19 cellular contexts compared by ENCODE assay signal in the genomic region with DNA sequence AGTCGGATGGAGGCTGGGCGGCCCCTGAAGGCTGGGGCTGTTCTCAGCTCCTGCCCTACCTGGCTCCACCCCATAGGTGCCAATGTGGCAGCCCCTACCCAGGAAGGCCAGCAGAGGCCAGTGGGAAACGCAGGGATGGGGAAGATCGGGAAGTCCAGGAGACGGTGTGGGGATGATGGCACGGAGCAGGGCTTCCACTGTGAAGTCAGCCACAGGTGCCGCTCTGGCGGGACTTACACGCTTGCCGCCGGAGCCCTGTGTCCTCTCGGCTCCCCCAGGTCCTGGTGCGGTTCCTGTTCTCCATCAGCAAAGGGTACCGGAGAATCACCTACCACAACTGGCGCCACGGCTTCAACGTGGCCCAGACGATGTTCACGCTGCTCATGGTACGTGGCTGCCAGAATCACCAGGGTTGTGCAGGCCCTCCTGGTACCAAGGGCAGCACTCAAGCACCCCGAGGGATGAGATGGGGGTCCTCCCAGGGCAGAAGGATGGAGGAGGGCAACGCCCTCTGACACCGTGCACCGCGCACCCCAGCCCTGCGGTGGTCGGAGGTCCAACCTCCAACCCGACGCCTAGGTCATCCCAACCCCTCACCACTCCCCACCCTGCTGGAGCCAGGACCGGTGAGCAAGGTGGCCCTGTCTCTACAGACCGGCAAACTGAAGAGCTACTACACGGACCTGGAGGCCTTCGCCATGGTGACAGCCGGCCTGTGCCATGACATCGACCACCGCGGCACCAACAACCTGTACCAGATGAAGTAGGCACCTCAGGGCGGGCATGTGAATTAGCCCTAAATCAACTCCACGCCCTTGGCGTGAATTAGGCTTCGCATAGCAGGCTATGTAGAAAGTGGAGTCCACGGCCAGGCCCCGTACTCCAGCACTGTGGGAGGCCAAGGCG. TPM values are rescaled to one million over a fixed set of nuclear protein-coding genes. Genes with fewer than 3 reads are reported as not detected.
DNase-seq lines count a peak whose midpoint lies in the region; ATAC-seq, FAIRE-seq and TF ChIP-seq lines count a peak whose summit lies in the region.
"Had no signal": no experiment of that assay in that cellular context is flagged by ENCODE, and none has a peak within 500 bp of the region (broad histone marks: within the 10 kb centered on the region; RNA-seq: fewer than 3 reads in every experiment).

No MANE protein-coding gene starts in this region.

- no peaks in the 10 kb centered on the region for H3K9me2 ChIP-seq in hepatocyte (replicated peaks; ENCODE audit: insufficient read depth)

- TF ChIP-seq CTCF in GM12878 (IDR thresholded peaks at IDR 0.05 in 2 of 3, conservative IDR thresholded peaks at IDR 0.05 in 1 of 3; ENCODE audit: control insufficient read depth in 2 of 3, extremely low read depth in 1 of 3, insufficient read depth in 1 of 3, low read depth in 3 of 3, low read length in 3 of 3): no peak
- TF ChIP-seq CTCF in nephron progenitor cell (IDR thresholded peaks at IDR 0.05): no peak
- TF ChIP-seq CTCF in hepatocyte (IDR thresholded peaks at IDR 0.05; ENCODE audit: poor library complexity): no peak

- ATAC-seq in GM12878: no peak
- ATAC-seq: A549, HCT116 had no signal

- peak overlapping the region; percentile 84 for H3K4me3 Mint-ChIP-seq in activated CD4-positive, alpha-beta T cell treated with anti-CD3 and anti-CD28 coated beads, Interleukin-2, amount 10 ng/mL, durations not matched to agents 24 days and 14 days
- peak overlapping the region; percentile 71 for H3K4me3 Mint-ChIP-seq in nephron progenitor cell

- RAD21 ChIA-PET in GM12878 (lab: Charles Lee; ENCODE audit: unreplicated experiment): no interaction called here

- SMC1A ChIA-PET in GM12878 (lab: Charles Lee; ENCODE audit: uncharacterized antibody, unreplicated experiment): no interaction called here

- DNase-seq in activated CD4-positive, alpha-beta T cell treated with anti-CD3 and anti-CD28 coated beads, Interleukin-2, amount 10 ng/mL, durations not matched to agents 24 days and 14 days: no peak
- no peak for DNase-seq in activated CD4-positive, alpha-beta T cell treated with anti-CD3 and anti-CD28 coated beads, Interleukin-2, amount 50 U/mL, for 1 hour
- peak; percentile 63 for DNase-seq in H7
- DNase-seq in GM12878 (ENCODE audit: low read depth, low spot score): no peak
- DNase-seq in nephron progenitor cell: no peak
- no peak for DNase-seq in mesenteric fat pad (ENCODE audit: low spot score)
- no peak for DNase-seq in nucleus accumbens (lab: John Stamatoyannopoulos, UW)
- no peak for DNase-seq in hepatocyte (ENCODE audit: low spot score)
- DNase-seq: Calu3, NCI-H1417 treated with DMSO at 0.1 percent for 48 hours, NCI-H510A treated with DMSO at 0.1 percent for 48 hours had no signal

- H4K20me1 ChIP-seq in GM12878 (ENCODE audit: control insufficient read depth, insufficient read depth) (no peaks in the 10 kb centered on the region), hepatocyte (ENCODE audit: insufficient read depth, poor library complexity, severe bottlenecking) (no peaks in the 10 kb centered on the region)

- FAIRE-seq in GM12878 (lab: Jason Lieb, UNC): no peak
- FAIRE-seq: A549, endometrium, keratinocyte had no signal

- H3K79me2 ChIP-seq in GM12878 (ENCODE audit: control insufficient read depth, insufficient read depth, low read length) (peaks cover 3% of the 10 kb centered on the region), hepatocyte (peaks cover 2% of the 10 kb centered on the region)

- H3K4me1 ChIP-seq in GM12878 (ENCODE audit: control insufficient read depth, insufficient read depth, low read length) (no peaks in the 10 kb centered on the region), hepatocyte (ENCODE audit: insufficient read depth) (peaks cover 12% of the 10 kb centered on the region)
- H3K4me1 ChIP-seq: A549 had no signal

- H3K27ac ChIP-seq in GM12878 (ENCODE audit: control insufficient read depth, insufficient read depth) (no peak overlapping the region), hepatocyte (no peak overlapping the region)
- H3K27ac ChIP-seq: A549, KMS-11, RWPE1, thoracic aorta had no signal

- in situ Hi-C loops in GM12878 (cut with MboI): no loop called here

- no peak overlapping the region for H3K9ac ChIP-seq in GM12878 (ENCODE audit: control insufficient read depth, insufficient read depth, low read length)
- H3K9ac ChIP-seq: KMS-11 had no signal

- peaks cover 6% of the 10 kb centered on the region for H3K4me1 Mint-ChIP-seq in activated CD4-positive, alpha-beta T cell treated with anti-CD3 and anti-CD28 coated beads, Interleukin-2, amount 10 ng/mL, durations not matched to agents 24 days and 14 days
- peaks cover 11% of the 10 kb centered on the region for H3K4me1 Mint-ChIP-seq in nephron progenitor cell

- H2AFZ ChIP-seq in GM12878 (ENCODE audit: control insufficient read depth, low read depth, low read length) (no peak overlapping the region), hepatocyte (no peak overlapping the region)

- POLR2A ChIA-PET in GM12878 (lab: Charles Lee): no interaction called here

- TSS peak; percentile 70 for BruUV-seq in GM12878 (replicated peaks; lab: Mats Ljungman, UMichigan)

- H3K9me3 ChIP-seq in GM12878 (replicated peaks; ENCODE audit: control insufficient read depth, insufficient read depth, low read length) (no peaks in the 10 kb centered on the region; the same call in 2 of the 3 replicates), hepatocyte (ENCODE audit: low read depth) (no peaks in the 10 kb centered on the region)
- H3K9me3 ChIP-seq: A549, thoracic aorta had no signal

- WGBS in GM12878 (ENCODE audit: insufficient coverage, insufficient replicate concordance, low lambda C conversion rate, missing lambda C conversion rate): 85% methylated on average over 38 of the region's 44 CpGs
- 98% methylated on average over 41 of the region's 44 CpGs for WGBS in hepatocyte (ENCODE audit: low lambda C conversion rate, missing lambda C conversion rate)

- H3K9me3 Mint-ChIP-seq in activated CD4-positive, alpha-beta T cell treated with anti-CD3 and anti-CD28 coated beads, Interleukin-2, amount 10 ng/mL, durations not matched to agents 24 days and 14 days: peaks cover 4% of the 10 kb centered on the region
- H3K9me3 Mint-ChIP-seq in nephron progenitor cell: no peaks in the 10 kb centered on the region

- H3K27ac Mint-ChIP-seq in activated CD4-positive, alpha-beta T cell treated with anti-CD3 and anti-CD28 coated beads, Interleukin-2, amount 10 ng/mL, durations not matched to agents 24 days and 14 days: peak overlapping the region; percentile 62
- no peak overlapping the region for H3K27ac Mint-ChIP-seq in nephron progenitor cell

- intact Hi-C loops in activated CD4-positive, alpha-beta T cell treated with anti-CD3 and anti-CD28 coated beads, Interleukin-2, amount 10 ng/mL, durations not matched to agents 24 days and 14 days (cut with micrococcal nuclease): loop anchor here (5.0 kb wide), 1 partner anchor 60 kb away; no protein-coding TSS in a partner anchor
- intact Hi-C loops in GM12878 (cut with micrococcal nuclease; ENCODE audit: unreplicated experiment): no loop called here

- H3K36me3 ChIP-seq in H7 (replicated peaks; ENCODE audit: control insufficient read depth, insufficient read depth, low read length): no peaks in the 10 kb centered on the region
- no peaks in the 10 kb centered on the region for H3K36me3 ChIP-seq in GM12878 (ENCODE audit: control insufficient read depth in 2 of 2, insufficient read depth in 2 of 2, low read length in 1 of 2)
- H3K36me3 ChIP-seq in hepatocyte (replicated peaks; ENCODE audit: insufficient read depth, low read depth): no peaks in the 10 kb centered on the region
- H3K36me3 ChIP-seq: thoracic aorta had no signal

- no peak for TF ChIP-seq RAD21 in GM12878 (IDR thresholded peaks at IDR 0.05; ENCODE audit: insufficient read depth, low read depth, low read length)

- no peak overlapping the region for H3K4me3 ChIP-seq in H7 (ENCODE audit: insufficient read depth, low read depth, low read length)
- H3K4me3 ChIP-seq in GM12878: no peak overlapping the region
- H3K4me3 ChIP-seq in hepatocyte: no peak overlapping the region
- H3K4me3 ChIP-seq: A549 had no signal

- no peak for TF ChIP-seq POLR2A in GM12878 (IDR thresholded peaks at IDR 0.05; ENCODE audit: low read depth, low read length)

- TF ChIP-seq EP300 in GM12878 (IDR thresholded peaks at IDR 0.05; ENCODE audit: borderline replicate concordance in 1 of 2, control insufficient read depth in 1 of 2, low read depth in 2 of 2, low read length in 2 of 2): no peak

- H3K36me3 Mint-ChIP-seq in activated CD4-positive, alpha-beta T cell treated with anti-CD3 and anti-CD28 coated beads, Interleukin-2, amount 10 ng/mL, durations not matched to agents 24 days and 14 days (ENCODE audit: low read depth): peaks cover 7% of the 10 kb centered on the region
- peaks cover 21% of the 10 kb centered on the region for H3K36me3 Mint-ChIP-seq in nephron progenitor cell (ENCODE audit: low read depth)

- no peak overlapping the region for H3K4me2 ChIP-seq in GM12878 (ENCODE audit: control insufficient read depth, insufficient read depth)
- no peak overlapping the region for H3K4me2 ChIP-seq in hepatocyte
- H3K4me2 ChIP-seq: A549, KMS-11 had no signal

- H3K27me3 Mint-ChIP-seq in activated CD4-positive, alpha-beta T cell treated with anti-CD3 and anti-CD28 coated beads, Interleukin-2, amount 10 ng/mL, durations not matched to agents 24 days and 14 days: no peaks in the 10 kb centered on the region
- peaks cover 8% of the 10 kb centered on the region for H3K27me3 Mint-ChIP-seq in nephron progenitor cell (ENCODE audit: low read depth, poor library complexity)

- CTCF ChIA-PET in GM12878 (lab: Yijun Ruan, JAX): no interaction called here

- H3K27me3 ChIP-seq in H7 (ENCODE audit: control insufficient read depth, insufficient read depth, low read length) (no peaks in the 10 kb centered on the region), GM12878 (replicated peaks in 1 of 2; ENCODE audit: control insufficient read depth in 2 of 2, insufficient read depth in 2 of 2, low read length in 1 of 2) (no peaks in the 10 kb centered on the region), hepatocyte (no peaks in the 10 kb centered on the region)

RNA-seq across cellular contexts. Expression of a gene that starts 12.0 kb away (rescaled TPM):
- 232 TPM in 2 replicates for total RNA-seq in activated CD4-positive, alpha-beta T cell treated with anti-CD3 and anti-CD28 coated beads, Interleukin-2, amount 10 ng/mL, durations not matched to agents 24 days and 14 days
- 410 and 452 TPM in 2 replicates for total RNA-seq in H7 (2014; rRNA removed; shearing (Covaris generic))
- 11.1 and 11.3 TPM in 2 replicates for total RNA-seq in GM12878 (2013; cell fraction: nucleolus; rRNA removed)
- total RNA-seq in GM12878 (2014; rRNA removed): 406 and 453 TPM in 2 replicates
- total RNA-seq in GM12878 (2014; rRNA removed; fragmentation: Illumina TruSeq; extraction: Trizol): 565 and 627 TPM in 2 replicates
- 279 and 323 TPM in 2 replicates for total RNA-seq in GM12878 (2021)
- polyA plus RNA-seq in GM12878 (2011; ENCODE audit: low read depth): 98.1 TPM
- 350 and 373 TPM in 2 replicates for polyA plus RNA-seq in GM12878 (2011; rRNA removed)
- polyA plus RNA-seq in GM12878 (2011; cell fraction: cytosol; rRNA removed): 609 and 754 TPM in 2 replicates
- polyA plus RNA-seq in GM12878 (2011; cell fraction: nucleus; rRNA removed): 195 and 199 TPM in 2 replicates
- 765 and 1,112 TPM in 2 replicates for polyA plus RNA-seq in GM12878 (2012)
- 77.3 and 359 TPM in 2 replicates for polyA plus RNA-seq in GM12878 (2014; fragmentation: Illumina TruSeq; extraction: Trizol)
- 1,000 to 10,000 TPM; 1,956 to 2,374 TPM for polyA plus RNA-seq in GM12878 (2014; fragmentation: Nextera tagmentation; extraction: Ambion mirVana)
- 388 and 500 TPM in 2 replicates for polyA plus RNA-seq in GM12878 (2014; rRNA removed)
- polyA plus RNA-seq in GM12878 (2016; fragmentation: Nextera tagmentation; extraction: Ambion mirVana): 1,000 to 10,000 TPM in 1 of 2 experiments, 100 to 1,000 TPM in 1; 997 to 1,034 TPM
- 105 and 133 TPM in 2 replicates for polyA minus RNA-seq in GM12878 (2011; rRNA and poly(A)+ RNA removed)
- 46.8 and 58.4 TPM in 2 replicates for polyA minus RNA-seq in GM12878 (2011; cell fraction: cytosol; rRNA and poly(A)+ RNA removed)
- polyA minus RNA-seq in GM12878 (2011; cell fraction: nucleus; rRNA and poly(A)+ RNA removed): 24.5 and 32.9 TPM in 2 replicates
- 210 TPM for total RNA-seq in mesenteric fat pad
- 83.8 and 143 TPM in 2 replicates for total RNA-seq in hepatocyte
- 641 and 669 TPM in 2 replicates for polyA plus RNA-seq in hepatocyte

RNA-seq across cellular contexts. Expression of a gene that starts 12.2 kb away (rescaled TPM):
- total RNA-seq in activated CD4-positive, alpha-beta T cell treated with anti-CD3 and anti-CD28 coated beads, Interleukin-2, amount 10 ng/mL, durations not matched to agents 24 days and 14 days: 23.4 and 24.7 TPM in 2 replicates
- 12.6 and 18.2 TPM in 2 replicates for total RNA-seq in H7 (2014; rRNA removed; shearing (Covaris generic))
- total RNA-seq in GM12878 (2013; cell fraction: nucleolus; rRNA removed): 31.7 and 32.8 TPM in 2 replicates
- total RNA-seq in GM12878 (2014; rRNA removed): 7.5 and 10.8 TPM in 2 replicates
- total RNA-seq in GM12878 (2014; rRNA removed; fragmentation: Illumina TruSeq; extraction: Trizol): 5.9 and 7.0 TPM in 2 replicates
- 12.0 and 13.8 TPM in 2 replicates for total RNA-seq in GM12878 (2021)
- 15.5 TPM for polyA plus RNA-seq in GM12878 (2011; ENCODE audit: low read depth)
- polyA plus RNA-seq in GM12878 (2011; rRNA removed): 8.2 and 13.6 TPM in 2 replicates
- polyA plus RNA-seq in GM12878 (2011; cell fraction: cytosol; rRNA removed): 11.3 and 13.3 TPM in 2 replicates
- 42.0 and 46.7 TPM in 2 replicates for polyA plus RNA-seq in GM12878 (2011; cell fraction: nucleus; rRNA removed)
- polyA plus RNA-seq in GM12878 (2012): 22.6 and 23.9 TPM in 2 replicates
- 3.3 and 6.1 TPM in 2 replicates for polyA plus RNA-seq in GM12878 (2014; fragmentation: Illumina TruSeq; extraction: Trizol)
- 1 to 10 TPM; 1.2 to 3.9 TPM for polyA plus RNA-seq in GM12878 (2014; fragmentation: Nextera tagmentation; extraction: Ambion mirVana)
- polyA plus RNA-seq in GM12878 (2014; rRNA removed): 8.7 and 11.9 TPM in 2 replicates
- polyA plus RNA-seq in GM12878 (2016; fragmentation: Nextera tagmentation; extraction: Ambion mirVana): 1 to 10 TPM; 6.6 to 7.8 TPM
- 5.0 and 11.4 TPM in 2 replicates for polyA minus RNA-seq in GM12878 (2011; rRNA and poly(A)+ RNA removed)
- 3.4 and 5.7 TPM in 2 replicates for polyA minus RNA-seq in GM12878 (2011; cell fraction: cytosol; rRNA and poly(A)+ RNA removed)
- polyA minus RNA-seq in GM12878 (2011; cell fraction: nucleus; rRNA and poly(A)+ RNA removed): 16.8 and 27.2 TPM in 2 replicates
- 16.5 TPM for total RNA-seq in mesenteric fat pad
- total RNA-seq in hepatocyte: 8.9 and 12.6 TPM in 2 replicates
- 25.1 and 33.7 TPM in 2 replicates for polyA plus RNA-seq in hepatocyte

RNA-seq across cellular contexts. Expression of a gene that starts 26.8 kb away (rescaled TPM):
- total RNA-seq in activated CD4-positive, alpha-beta T cell treated with anti-CD3 and anti-CD28 coated beads, Interleukin-2, amount 10 ng/mL, durations not matched to agents 24 days and 14 days: 0.40 and 0.72 TPM in 2 replicates
- total RNA-seq in H7 (2014; rRNA removed; shearing (Covaris generic)): 2.0 and 4.1 TPM in 2 replicates
- total RNA-seq in GM12878 (2013; cell fraction: nucleolus; rRNA removed): not detected in 2 replicates
- total RNA-seq in GM12878 (2014; rRNA removed) (0.17 and 0.22 TPM in 2 replicates), GM12878 (2014; rRNA removed; fragmentation: Illumina TruSeq; extraction: Trizol) (not detected in 2 replicates), GM12878 (2021) (0.74 and 0.85 TPM in 2 replicates), mesenteric fat pad (19.0 TPM), hepatocyte (8.5 and 12.2 TPM in 2 replicates)
- not detected for polyA plus RNA-seq in GM12878 (2011; ENCODE audit: low read depth)
- polyA plus RNA-seq in GM12878 (2011; rRNA removed) (not detected in 2 replicates), GM12878 (2014; fragmentation: Illumina TruSeq; extraction: Trizol) (0.09 TPM in 1 of 2 replicates, not detected in the other), GM12878 (2014; fragmentation: Nextera tagmentation; extraction: Ambion mirVana) (not detected), GM12878 (2014; rRNA removed) (0.09 and 0.24 TPM in 2 replicates), GM12878 (2016; fragmentation: Nextera tagmentation; extraction: Ambion mirVana) (under 1 TPM; 0.14 to 0.19 TPM), hepatocyte (12.8 and 19.8 TPM in 2 replicates)
- not detected in 2 replicates for polyA plus RNA-seq in GM12878 (2011; cell fraction: cytosol; rRNA removed)
- polyA plus RNA-seq in GM12878 (2011; cell fraction: nucleus; rRNA removed): not detected in 2 replicates
- 0.60 and 0.62 TPM in 2 replicates for polyA plus RNA-seq in GM12878 (2012)
- polyA minus RNA-seq in GM12878 (2011; rRNA and poly(A)+ RNA removed): not detected in 2 replicates
- polyA minus RNA-seq in GM12878 (2011; cell fraction: cytosol; rRNA and poly(A)+ RNA removed): not detected in 2 replicates
- not detected in 2 replicates for polyA minus RNA-seq in GM12878 (2011; cell fraction: nucleus; rRNA and poly(A)+ RNA removed)
- total RNA-seq: myocyte had no signal

RNA-seq across cellular contexts. Expression of a gene that starts 36.7 kb away (rescaled TPM):
- total RNA-seq in activated CD4-positive, alpha-beta T cell treated with anti-CD3 and anti-CD28 coated beads, Interleukin-2, amount 10 ng/mL, durations not matched to agents 24 days and 14 days: 9.0 and 14.5 TPM in 2 replicates
- 12.1 and 12.7 TPM in 2 replicates for total RNA-seq in H7 (2014; rRNA removed; shearing (Covaris generic))
- not detected in 2 replicates for total RNA-seq in GM12878 (2013; cell fraction: nucleolus; rRNA removed)
- total RNA-seq in GM12878 (2014; rRNA removed) (4.5 and 6.4 TPM in 2 replicates), GM12878 (2014; rRNA removed; fragmentation: Illumina TruSeq; extraction: Trizol) (4.8 and 6.1 TPM in 2 replicates), GM12878 (2021) (3.5 and 5.6 TPM in 2 replicates), mesenteric fat pad (2.9 TPM), hepatocyte (17.3 and 29.5 TPM in 2 replicates)
- 3.9 TPM for polyA plus RNA-seq in GM12878 (2011; ENCODE audit: low read depth)
- polyA plus RNA-seq in GM12878 (2011; rRNA removed) (1.8 and 3.6 TPM in 2 replicates), GM12878 (2014; fragmentation: Illumina TruSeq; extraction: Trizol) (1.9 and 4.3 TPM in 2 replicates), GM12878 (2014; fragmentation: Nextera tagmentation; extraction: Ambion mirVana) (1 to 10 TPM; 2.6 to 4.1 TPM), GM12878 (2014; rRNA removed) (3.5 and 4.5 TPM in 2 replicates), GM12878 (2016; fragmentation: Nextera tagmentation; extraction: Ambion mirVana) (1 to 10 TPM; 3.1 to 6.4 TPM), hepatocyte (24.1 and 26.1 TPM in 2 replicates)
- 3.9 TPM in 2 replicates for polyA plus RNA-seq in GM12878 (2011; cell fraction: cytosol; rRNA removed)
- polyA plus RNA-seq in GM12878 (2011; cell fraction: nucleus; rRNA removed): 1.6 and 2.3 TPM in 2 replicates
- 9.1 and 13.2 TPM in 2 replicates for polyA plus RNA-seq in GM12878 (2012)
- polyA minus RNA-seq in GM12878 (2011; rRNA and poly(A)+ RNA removed): 4.1 and 4.5 TPM in 2 replicates
- 3.5 and 4.1 TPM in 2 replicates for polyA minus RNA-seq in GM12878 (2011; cell fraction: cytosol; rRNA and poly(A)+ RNA removed)
- polyA minus RNA-seq in GM12878 (2011; cell fraction: nucleus; rRNA and poly(A)+ RNA removed): 0.24 and 2.0 TPM in 2 replicates
- total RNA-seq: Calu3 had no signal
- polyA plus RNA-seq: A549, keratinocyte had no signal

RNA-seq across cellular contexts. Expression of a gene that starts 43.5 kb away (rescaled TPM):
- total RNA-seq in activated CD4-positive, alpha-beta T cell treated with anti-CD3 and anti-CD28 coated beads, Interleukin-2, amount 10 ng/mL, durations not matched to agents 24 days and 14 days: 32.1 and 34.5 TPM in 2 replicates
- total RNA-seq in H7 (2014; rRNA removed; shearing (Covaris generic)): 53.6 and 57.9 TPM in 2 replicates
- 137 and 138 TPM in 2 replicates for total RNA-seq in GM12878 (2013; cell fraction: nucleolus; rRNA removed)
- total RNA-seq in GM12878 (2014; rRNA removed): 21.1 and 21.7 TPM in 2 replicates
- total RNA-seq in GM12878 (2014; rRNA removed; fragmentation: Illumina TruSeq; extraction: Trizol): 15.0 and 15.4 TPM in 2 replicates
- 35.4 and 35.8 TPM in 2 replicates for total RNA-seq in GM12878 (2021)
- polyA plus RNA-seq in GM12878 (2011; ENCODE audit: low read depth): 19.4 TPM
- 43.8 and 45.9 TPM in 2 replicates for polyA plus RNA-seq in GM12878 (2011; rRNA removed)
- polyA plus RNA-seq in GM12878 (2011; cell fraction: cytosol; rRNA removed): 43.1 and 49.1 TPM in 2 replicates
- 236 and 252 TPM in 2 replicates for polyA plus RNA-seq in GM12878 (2011; cell fraction: nucleus; rRNA removed)
- 22.8 and 29.1 TPM in 2 replicates for polyA plus RNA-seq in GM12878 (2012)
- 11.9 and 15.6 TPM in 2 replicates for polyA plus RNA-seq in GM12878 (2014; fragmentation: Illumina TruSeq; extraction: Trizol)
- polyA plus RNA-seq in GM12878 (2014; fragmentation: Nextera tagmentation; extraction: Ambion mirVana): 1 to 10 TPM; 2.2 to 4.5 TPM
- 33.2 and 40.5 TPM in 2 replicates for polyA plus RNA-seq in GM12878 (2014; rRNA removed)
- polyA plus RNA-seq in GM12878 (2016; fragmentation: Nextera tagmentation; extraction: Ambion mirVana): 10 to 100 TPM; 14.3 to 16.2 TPM
- polyA minus RNA-seq in GM12878 (2011; rRNA and poly(A)+ RNA removed): 54.2 and 58.7 TPM in 2 replicates
- polyA minus RNA-seq in GM12878 (2011; cell fraction: cytosol; rRNA and poly(A)+ RNA removed): 22.6 and 24.6 TPM in 2 replicates
- polyA minus RNA-seq in GM12878 (2011; cell fraction: nucleus; rRNA and poly(A)+ RNA removed): 60.6 and 74.2 TPM in 2 replicates
- 34.7 TPM for total RNA-seq in mesenteric fat pad
- total RNA-seq in hepatocyte: 43.5 and 43.9 TPM in 2 replicates
- polyA plus RNA-seq in hepatocyte: 21.5 and 21.8 TPM in 2 replicates
